Comparison of ENCODE assay signal across 15 cellular contexts in genomic region chr2:31227110-31227509, GRCh38.
"Had no signal": no experiment of that assay in that cellular context is flagged by ENCODE, and none has a peak within 500 bp of the region (broad histone marks: within the 10 kb centered on the region; RNA-seq: fewer than 3 reads in every experiment).

No MANE protein-coding gene starts in this region.

- H3K4me3 ChIP-seq: adrenal gland, transverse colon had no signal

- H3K27ac ChIP-seq: adrenal gland, parathyroid adenoma, transverse colon had no signal

- H3K4me3 Mint-ChIP-seq: activated CD8-positive, alpha-beta memory T cell treated with anti-CD3 and anti-CD28 coated beads, Interleukin-2, amount 10 ng/mL, durations not matched to agents 7 days and 5 days; activated naive CD4-positive, alpha-beta T cell treated with anti-CD3 and anti-CD28 coated beads, Interleukin-2, amount 50 U/mL, for 24 hours; activated T-cell treated with anti-CD3 and anti-CD28 coated beads, Interleukin-2, amount 50 U/mL, for 24 hours; naive B cell had no signal

- H3K9ac ChIP-seq: parathyroid adenoma had no signal

- H3K36me3 Mint-ChIP-seq: activated CD8-positive, alpha-beta memory T cell treated with anti-CD3 and anti-CD28 coated beads, Interleukin-2, amount 10 ng/mL, durations not matched to agents 7 days and 5 days; naive B cell had no signal

- DNase-seq: activated CD4-positive, alpha-beta T cell treated with anti-CD3 and anti-CD28 coated beads for 1 hour; activated CD4-positive, alpha-beta T cell treated with anti-CD3 and anti-CD28 coated beads, Interleukin-2, amount 50 U/mL, for 4 hours; activated CD8-positive, alpha-beta memory T cell treated with anti-CD3 and anti-CD28 coated beads, Interleukin-2, amount 10 ng/mL, durations not matched to agents 7 days and 5 days; activated T-cell treated with anti-CD3 and anti-CD28 coated beads, Interleukin-2, amount 50 U/mL, for 24 hours; adrenal gland; caudate nucleus; head of caudate nucleus; naive B cell; stimulated activated CD4-positive, alpha-beta T cell treated with anti-CD3 and anti-CD28 coated beads, Interleukin-2, amount 100 ng/mL, for 48 hours; stimulated activated naive CD4-positive, alpha-beta T cell; T-helper 1 cell; T1000; transverse colon had no signal

- H3K27me3 Mint-ChIP-seq: naive B cell had no signal

- H3K4me1 Mint-ChIP-seq: activated naive CD4-positive, alpha-beta T cell treated with anti-CD3 and anti-CD28 coated beads, Interleukin-2, amount 50 U/mL, for 24 hours had no signal

- H3K36me3 ChIP-seq: adrenal gland, transverse colon had no signal

- H3K27me3 ChIP-seq: adrenal gland had no signal

- H3K9me3 Mint-ChIP-seq: activated naive CD4-positive, alpha-beta T cell treated with anti-CD3 and anti-CD28 coated beads, Interleukin-2, amount 50 U/mL, for 24 hours; activated T-cell treated with anti-CD3 and anti-CD28 coated beads, Interleukin-2, amount 50 U/mL, for 24 hours; naive B cell had no signal

- ATAC-seq: activated CD8-positive, alpha-beta memory T cell treated with anti-CD3 and anti-CD28 coated beads, Interleukin-2, amount 10 ng/mL, durations not matched to agents 7 days and 5 days had no signal

- H3K27ac Mint-ChIP-seq: activated CD8-positive, alpha-beta memory T cell treated with anti-CD3 and anti-CD28 coated beads, Interleukin-2, amount 10 ng/mL, durations not matched to agents 7 days and 5 days; activated naive CD4-positive, alpha-beta T cell treated with anti-CD3 and anti-CD28 coated beads, Interleukin-2, amount 50 U/mL, for 24 hours; activated T-cell treated with anti-CD3 and anti-CD28 coated beads, Interleukin-2, amount 50 U/mL, for 24 hours had no signal

- H3K9me3 ChIP-seq: adrenal gland, transverse colon had no signal

- H3K4me1 ChIP-seq: adrenal gland, parathyroid adenoma, transverse colon had no signal
